In the genomic region with DNA sequence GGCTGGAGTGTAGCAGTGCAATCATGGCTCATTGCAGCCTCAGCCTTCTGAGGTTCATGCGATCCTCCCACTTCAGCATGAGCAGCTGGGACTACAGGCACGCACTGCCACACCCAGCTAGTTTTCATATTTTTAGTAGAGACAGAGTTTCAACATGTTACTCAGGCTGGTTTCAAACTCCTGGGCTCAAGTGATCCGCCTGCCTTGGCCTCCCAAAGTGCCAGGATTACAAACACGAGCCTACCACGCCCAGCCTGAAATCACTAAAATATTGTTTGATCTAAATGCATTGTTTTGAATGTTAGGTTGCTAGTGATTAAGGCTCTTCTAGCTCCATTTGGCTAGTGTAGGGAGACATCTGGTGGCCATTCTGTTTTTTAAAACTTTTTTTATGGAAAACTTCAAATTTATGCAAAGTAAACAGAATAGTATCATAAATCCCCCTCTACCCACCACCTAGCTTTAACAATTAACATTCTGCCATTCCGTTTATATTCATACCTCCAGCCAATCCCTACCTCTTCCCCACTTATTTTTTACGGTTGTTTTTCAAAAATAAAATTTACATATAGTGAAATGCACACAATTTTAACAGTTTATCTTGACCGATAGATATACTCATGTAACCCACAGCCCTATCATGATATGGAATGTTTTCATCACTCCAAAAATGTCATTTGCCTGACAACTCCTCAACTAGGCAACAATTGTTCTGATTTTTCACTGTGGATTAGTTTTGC, we compare ENCODE assay signal across 7 cellular contexts. TPM values are rescaled to one million over a fixed set of nuclear protein-coding genes. Genes with fewer than 3 reads are reported as not detected.
DNase-seq lines count a peak whose midpoint lies in the region; ATAC-seq and TF ChIP-seq lines count a peak whose summit lies in the region.

No MANE protein-coding gene starts in this region.

- CTCF ChIA-PET in activated CD8-positive, alpha-beta memory T cell treated with anti-CD3 and anti-CD28 coated beads, Interleukin-2, amount 10 ng/mL, durations not matched to agents 7 days and 5 days (lab: Charles Lee) = interaction anchor here (0.6 to 1.9 kb wide), 19 partner anchors 8 to 502 kb away, joined by 3 to 11 read pairs (median 3); partner anchors contain the start of gene MYO1H

- peak overlapping the region; percentile 28 for H2AFZ ChIP-seq in osteoblast (ENCODE audit: low read length)

- no peaks in the 10 kb centered on the region for H3K79me2 ChIP-seq in osteoblast (ENCODE audit: insufficient read depth, low read length)

- peaks cover 33% of the 10 kb centered on the region for H3K27me3 Mint-ChIP-seq in activated CD8-positive, alpha-beta memory T cell treated with anti-CD3 and anti-CD28 coated beads, Interleukin-2, amount 10 ng/mL, durations not matched to agents 7 days and 5 days

- H3K4me3 ChIP-seq in RWPE2 (ENCODE audit: severe bottlenecking) (no peak overlapping the region), osteoblast (ENCODE audit: insufficient read depth, low read length) (no peak overlapping the region)

- H3K9me3 ChIP-seq in RWPE2 (ENCODE audit: severe bottlenecking) = no peaks in the 10 kb centered on the region
- no peaks in the 10 kb centered on the region for H3K9me3 ChIP-seq in osteoblast (ENCODE audit: low read depth, low read length)

- H3K4me1 Mint-ChIP-seq in activated CD8-positive, alpha-beta memory T cell treated with anti-CD3 and anti-CD28 coated beads, Interleukin-2, amount 10 ng/mL, durations not matched to agents 7 days and 5 days = no peaks in the 10 kb centered on the region

- H3K4me1 ChIP-seq in RWPE2 (ENCODE audit: insufficient read depth, poor library complexity, severe bottlenecking) (no peaks in the 10 kb centered on the region), osteoblast (ENCODE audit: insufficient read depth, low read length) (no peaks in the 10 kb centered on the region)

- H3K4me2 ChIP-seq in osteoblast (ENCODE audit: insufficient read depth, low read length) = peak overlapping the region; percentile 36

- H3K36me3 ChIP-seq in RWPE2 (ENCODE audit: low read depth) = no peaks in the 10 kb centered on the region
- no peaks in the 10 kb centered on the region for H3K36me3 ChIP-seq in osteoblast (ENCODE audit: insufficient read depth, low read length)

- peak; percentile 48 for DNase-seq in EH (ENCODE audit: low read depth)
- DNase-seq in Kasumi-1 (lab: John Stamatoyannopoulos, UW) = peak; percentile 71 to 83
- no peak for DNase-seq in RWPE2 (ENCODE audit: low spot score)
- DNase-seq in fibroblast of gingiva (ENCODE audit: low read depth) = peak; percentile 66
- no peak for DNase-seq in osteoblast (ENCODE audit: insufficient read length, low spot score, missing footprints)
- no peak for DNase-seq in activated CD8-positive, alpha-beta memory T cell treated with anti-CD3 and anti-CD28 coated beads, Interleukin-2, amount 10 ng/mL, durations not matched to agents 7 days and 5 days

- no peaks in the 10 kb centered on the region for H4K20me1 ChIP-seq in osteoblast (ENCODE audit: insufficient read depth, low read length)

- no peak overlapping the region for H3K27ac Mint-ChIP-seq in activated CD8-positive, alpha-beta memory T cell treated with anti-CD3 and anti-CD28 coated beads, Interleukin-2, amount 10 ng/mL, durations not matched to agents 7 days and 5 days

- H3K36me3 Mint-ChIP-seq in activated CD8-positive, alpha-beta memory T cell treated with anti-CD3 and anti-CD28 coated beads, Interleukin-2, amount 10 ng/mL, durations not matched to agents 7 days and 5 days = no peaks in the 10 kb centered on the region

- ATAC-seq in RWPE2 (ENCODE audit: low read depth) (peak; percentile 85), GM19397 (IDR thresholded peaks at IDR 0.05; ENCODE audit: unreplicated experiment) (no peak)
- no peak for ATAC-seq in activated CD8-positive, alpha-beta memory T cell treated with anti-CD3 and anti-CD28 coated beads, Interleukin-2, amount 10 ng/mL, durations not matched to agents 7 days and 5 days

- H3K27me3 ChIP-seq in RWPE2 (ENCODE audit: insufficient read depth, poor library complexity, severe bottlenecking) = peaks cover 9% of the 10 kb centered on the region
- peaks cover 7% of the 10 kb centered on the region for H3K27me3 ChIP-seq in osteoblast (ENCODE audit: insufficient read depth, low read length)

- H3K4me3 Mint-ChIP-seq in activated CD8-positive, alpha-beta memory T cell treated with anti-CD3 and anti-CD28 coated beads, Interleukin-2, amount 10 ng/mL, durations not matched to agents 7 days and 5 days = no peak overlapping the region

- TF ChIP-seq CTCF in RWPE2 (IDR thresholded peaks at IDR 0.05; ENCODE audit: poor library complexity, severe bottlenecking) (peak; percentile 83), osteoblast (IDR thresholded peaks at IDR 0.05; ENCODE audit: extremely low read depth, low read depth, low read length) (peak; percentile 56)

- H3K9me3 Mint-ChIP-seq in activated CD8-positive, alpha-beta memory T cell treated with anti-CD3 and anti-CD28 coated beads, Interleukin-2, amount 10 ng/mL, durations not matched to agents 7 days and 5 days (ENCODE audit: low read depth) = no peaks in the 10 kb centered on the region

- H3K27ac ChIP-seq in RWPE2 (ENCODE audit: poor library complexity, severe bottlenecking) (no peak overlapping the region), osteoblast (ENCODE audit: low read depth, low read length) (no peak overlapping the region)

RNA-seq across cellular contexts. Expression of gene MYO1H, which starts 37.8 kb away (rescaled TPM):
- total RNA-seq in osteoblast = 1.5 TPM in 1 of 2 replicates, not detected in the other
- total RNA-seq in activated CD8-positive, alpha-beta memory T cell treated with anti-CD3 and anti-CD28 coated beads, Interleukin-2, amount 10 ng/mL, durations not matched to agents 7 days and 5 days = not detected

Comparison
In these comparisons a context has a peak if more than half of its experiments do, and no peak if none do; other contexts are left out.
1. DNase-seq: peak in EH (single experiment), Kasumi-1 (2 of 2) and fibroblast of gingiva (single experiment); none in RWPE2 (single experiment), osteoblast (single experiment) and activated CD8-positive, alpha-beta memory T cell treated with anti-CD3 and anti-CD28 coated beads, Interleukin-2, amount 10 ng/mL, durations not matched to agents 7 days and 5 days (single experiment).